In genomic region chr12:115320967-115321366, GRCh38 we compare ENCODE assay signal across 20 cellular contexts.
A peak's percentile ranks its signal among the peaks of the same experiment; 100 is the strongest.
DNase-seq lines count a peak whose midpoint lies in the region; ATAC-seq and TF ChIP-seq lines count a peak whose summit lies in the region.
"Had no signal": no experiment of that assay in that cellular context is flagged by ENCODE, and none has a peak within 500 bp of the region (broad histone marks: within the 10 kb centered on the region; RNA-seq: fewer than 3 reads in every experiment).

No MANE protein-coding gene starts in this region.

- H3K4me1 ChIP-seq in RWPE2 (ENCODE audit: insufficient read depth, poor library complexity, severe bottlenecking) (peaks cover 34% of the 10 kb centered on the region), testis (no peaks in the 10 kb centered on the region)

- H3K27me3 ChIP-seq in RWPE2 (ENCODE audit: insufficient read depth, poor library complexity, severe bottlenecking) (no peaks in the 10 kb centered on the region), testis (no peaks in the 10 kb centered on the region)

- DNase-seq in CMK (ENCODE audit: low read depth) (peak; percentile 3), RWPE2 (ENCODE audit: low spot score) (no peak), fibroblast of villous mesenchyme (ENCODE audit: low read depth) (peak; percentile 28), omental fat pad (ENCODE audit: low spot score) (peak; percentile 37), testis (no peak), NCI-H446 treated with DMSO at 0.1 percent for 48 hours (lab: John Stamatoyannopoulos, UW) (no peak), T-helper 2 cell (no peak)
- DNase-seq: activated CD4-positive, CD25-positive, alpha-beta regulatory T cell treated with anti-CD3 and anti-CD28 coated beads, Interleukin-2, amount 50 U/mL, for 72 hours; activated T-cell treated with anti-CD3 and anti-CD28 coated beads, Interleukin-2, amount 50 U/mL, for 24 hours; immature natural killer cell; NCI-H1105 treated with DMSO at 0.1 percent for 48 hours; NCI-H2081 treated with DMSO at 0.1 percent for 48 hours; occipital lobe; retina; stimulated activated naive CD8-positive, alpha-beta T cell treated with anti-CD3 and anti-CD28 coated beads, Interleukin-15, amount 100 ng/mL, for 72 hours; T1000; trophoblast cell had no signal

- ATAC-seq in RWPE2 (ENCODE audit: low read depth), result no peak
- peak; percentile 65 for ATAC-seq in omental fat pad (ENCODE audit: low FRiP score)
- no peak for ATAC-seq in HG03442 (IDR thresholded peaks at IDR 0.05; ENCODE audit: unreplicated experiment)
- ATAC-seq: stimulated activated naive CD8-positive, alpha-beta T cell treated with anti-CD3 and anti-CD28 coated beads, Interleukin-15, amount 100 ng/mL, for 72 hours had no signal

- H3K27ac ChIP-seq in RWPE2 (ENCODE audit: poor library complexity, severe bottlenecking), result peak overlapping the region; percentile 93
- no peak overlapping the region for H3K27ac ChIP-seq in testis
- H3K27ac ChIP-seq: BLaER1 treated with 17β-estradiol and CSF1 and Interleukin-3, amounts not matched to agents 10 nM and 100 nM had no signal

- TF ChIP-seq POLR2A in testis (IDR thresholded peaks at IDR 0.05), result no peak

- no peaks in the 10 kb centered on the region for H3K9me3 ChIP-seq in RWPE2 (ENCODE audit: severe bottlenecking)
- H3K9me3 ChIP-seq in testis, result no peaks in the 10 kb centered on the region
- H3K9me3 ChIP-seq: BLaER1 treated with 17β-estradiol and CSF1 and Interleukin-3, amounts not matched to agents 10 nM and 100 nM had no signal

- intact Hi-C loops in testis (cut with DNase I; ENCODE audit: low total_unique reads), result no loop called here

- no peak for TF ChIP-seq CTCF in RWPE2 (IDR thresholded peaks at IDR 0.05; ENCODE audit: poor library complexity, severe bottlenecking)
- no peak for TF ChIP-seq CTCF in fibroblast of villous mesenchyme (IDR thresholded peaks at IDR 0.05; ENCODE audit: insufficient read depth, low read depth, low read length)
- TF ChIP-seq CTCF in omental fat pad (IDR thresholded peaks at IDR 0.05), result no peak
- TF ChIP-seq CTCF in testis (IDR thresholded peaks at IDR 0.05), result no peak

- H3K36me3 ChIP-seq in RWPE2 (ENCODE audit: low read depth) (no peaks in the 10 kb centered on the region), testis (ENCODE audit: low read depth, missing control alignments) (no peaks in the 10 kb centered on the region)
- H3K36me3 ChIP-seq: BLaER1 treated with 17β-estradiol and CSF1 and Interleukin-3, amounts not matched to agents 10 nM and 100 nM had no signal

- 45 to 48% methylated on average over 8 of the region's 8 CpGs for WGBS in testis, 2 donors

- H3K4me3 ChIP-seq in RWPE2 (ENCODE audit: severe bottlenecking), result no peak overlapping the region
- no peak overlapping the region for H3K4me3 ChIP-seq in fibroblast of villous mesenchyme (ENCODE audit: low read depth, low read length)
- H3K4me3 ChIP-seq in testis, result no peak overlapping the region
- H3K4me3 ChIP-seq: BLaER1 treated with 17β-estradiol and CSF1 and Interleukin-3, amounts not matched to agents 10 nM and 100 nM; lung had no signal

Comparison
In these comparisons a context has a peak if more than half of its experiments do, and no peak if none do; other contexts are left out.
1. DNase-seq: peak in CMK (single experiment), fibroblast of villous mesenchyme (single experiment) and omental fat pad (single experiment); none in RWPE2 (single experiment), testis (single experiment), NCI-H446 treated with DMSO at 0.1 percent for 48 hours (single experiment) and T-helper 2 cell (0 of 5).